ENCODE assay signal across 37 cellular contexts in genomic region chr1:158607296-158607695, GRCh38. TPM values are rescaled to one million over a fixed set of nuclear protein-coding genes. Genes with fewer than 3 reads are reported as not detected.
"Had no signal": no experiment of that assay in that cellular context is flagged by ENCODE, and none has a peak within 500 bp of the region (broad histone marks: within the 10 kb centered on the region; RNA-seq: fewer than 3 reads in every experiment).

No MANE protein-coding gene starts in this region.

- H3K4me3 Mint-ChIP-seq: activated CD4-positive, alpha-beta memory T cell treated with anti-CD3 and anti-CD28 coated beads, Interleukin-2, amount 10 ng/mL, durations not matched to agents 7 days and 5 days; activated CD8-positive, alpha-beta memory T cell treated with anti-CD3 and anti-CD28 coated beads, Interleukin-2, amount 10 ng/mL, durations not matched to agents 7 days and 5 days; activated naive CD4-positive, alpha-beta T cell treated with anti-CD3 and anti-CD28 coated beads, Interleukin-2, amount 10 ng/mL, durations not matched to agents 7 days and 5 days; activated naive CD8-positive, alpha-beta T cell; activated naive CD8-positive, alpha-beta T cell treated with anti-CD3 and anti-CD28 coated beads, Interleukin-2, amount 50 U/mL, for 24 hours; brain had no signal

- H3K9me3 Mint-ChIP-seq: activated CD4-positive, alpha-beta memory T cell treated with anti-CD3 and anti-CD28 coated beads, Interleukin-2, amount 10 ng/mL, durations not matched to agents 7 days and 5 days; activated naive CD4-positive, alpha-beta T cell treated with anti-CD3 and anti-CD28 coated beads, Interleukin-2, amount 10 ng/mL, durations not matched to agents 7 days and 5 days; activated naive CD8-positive, alpha-beta T cell treated with anti-CD3 and anti-CD28 coated beads, Interleukin-2, amount 50 U/mL, for 24 hours; brain had no signal

- H3K27ac Mint-ChIP-seq: activated CD4-positive, alpha-beta memory T cell treated with anti-CD3 and anti-CD28 coated beads, Interleukin-2, amount 10 ng/mL, durations not matched to agents 7 days and 5 days; activated CD8-positive, alpha-beta memory T cell treated with anti-CD3 and anti-CD28 coated beads, Interleukin-2, amount 10 ng/mL, durations not matched to agents 7 days and 5 days; activated naive CD4-positive, alpha-beta T cell treated with anti-CD3 and anti-CD28 coated beads, Interleukin-2, amount 10 ng/mL, durations not matched to agents 7 days and 5 days; activated naive CD8-positive, alpha-beta T cell; activated naive CD8-positive, alpha-beta T cell treated with anti-CD3 and anti-CD28 coated beads, Interleukin-2, amount 50 U/mL, for 24 hours; brain had no signal

- H3K27ac ChIP-seq: PC-9, VCaP had no signal

- H3K4me1 Mint-ChIP-seq: activated naive CD4-positive, alpha-beta T cell treated with anti-CD3 and anti-CD28 coated beads, Interleukin-2, amount 10 ng/mL, durations not matched to agents 7 days and 5 days; activated naive CD8-positive, alpha-beta T cell treated with anti-CD3 and anti-CD28 coated beads, Interleukin-2, amount 50 U/mL, for 24 hours; brain had no signal

- ATAC-seq: activated CD8-positive, alpha-beta memory T cell treated with anti-CD3 and anti-CD28 coated beads, Interleukin-2, amount 10 ng/mL, durations not matched to agents 7 days and 5 days; activated naive CD8-positive, alpha-beta T cell treated with anti-CD3 and anti-CD28 coated beads, Interleukin-2, amount 50 U/mL, for 24 hours had no signal

- H3K4me3 ChIP-seq: MG63, PC-9 had no signal

- FAIRE-seq: bronchial epithelial cell had no signal

- H3K4me2 ChIP-seq: PC-9 had no signal

- DNase-seq: activated CD4-positive, alpha-beta memory T cell treated with anti-CD3 and anti-CD28 coated beads, Interleukin-2, amount 10 ng/mL, durations not matched to agents 7 days and 5 days; activated CD4-positive, alpha-beta T cell treated with anti-CD3 and anti-CD28 coated beads for 1 hour; activated CD4-positive, alpha-beta T cell treated with anti-CD3 and anti-CD28 coated beads for 48 hours; activated CD4-positive, CD25-positive, alpha-beta regulatory T cell; activated CD8-positive, alpha-beta memory T cell treated with anti-CD3 and anti-CD28 coated beads for 24 hours; activated CD8-positive, alpha-beta memory T cell treated with anti-CD3 and anti-CD28 coated beads, Interleukin-2, amount 10 ng/mL, durations not matched to agents 7 days and 5 days; activated CD8-positive, alpha-beta memory T cell treated with anti-CD3 and anti-CD28 coated beads, Interleukin-2, amount 50 U/mL, for 48 hours; activated effector memory CD4-positive, alpha-beta T cell treated with Interleukin-2 at 50 U/mL for 16 hours; activated naive CD4-positive, alpha-beta T cell treated with anti-CD3 and anti-CD28 coated beads, Interleukin-2, amount 10 ng/mL, durations not matched to agents 7 days and 5 days; activated naive CD8-positive, alpha-beta T cell treated with anti-CD3 and anti-CD28 coated beads, Interleukin-2, amount 50 U/mL, for 24 hours; activated T-cell treated with anti-CD3 and anti-CD28 coated beads, Interleukin-2, amount 50 U/mL, for 48 hours; anterior cingulate cortex; caudate nucleus; cerebellar nuclear complex; Karpas-422; MG63; NCI-H1048; NCI-H1105 treated with DMSO at 0.1 percent for 48 hours; NCI-H1436; NCI-H1694; NCI-H2029; NCI-H345; NCI-H510A; NCI-H526; NCI-H748 treated with DMSO at 0.1 percent for 48 hours; NK-92 treated with Interleukin-12 subunit alpha and Interleukin-12 subunit beta, amount 100 ng/mL, for 24 hours; PC-9; Right ventricle myocardium superior; SW 1271; T-helper 1 cell; T-helper 2 cell; T-helper 9 cell had no signal

- H3K27me3 ChIP-seq: MG63 had no signal

- H2AFZ ChIP-seq: PC-9 had no signal

- H3K36me3 ChIP-seq: MG63 had no signal

- H3K36me3 Mint-ChIP-seq: activated CD8-positive, alpha-beta memory T cell treated with anti-CD3 and anti-CD28 coated beads, Interleukin-2, amount 10 ng/mL, durations not matched to agents 7 days and 5 days; activated naive CD4-positive, alpha-beta T cell treated with anti-CD3 and anti-CD28 coated beads, Interleukin-2, amount 10 ng/mL, durations not matched to agents 7 days and 5 days; activated naive CD8-positive, alpha-beta T cell; brain had no signal

- H3K27me3 Mint-ChIP-seq: activated naive CD8-positive, alpha-beta T cell; activated naive CD8-positive, alpha-beta T cell treated with anti-CD3 and anti-CD28 coated beads, Interleukin-2, amount 50 U/mL, for 24 hours had no signal

- H3K9me3 ChIP-seq: MG63 had no signal

RNA-seq across cellular contexts. Expression of gene OR10Z1, which starts 2.2 kb away (rescaled TPM):
- total RNA-seq: activated CD4-positive, alpha-beta memory T cell treated with anti-CD3 and anti-CD28 coated beads, Interleukin-2, amount 10 ng/mL, durations not matched to agents 7 days and 5 days; activated CD8-positive, alpha-beta memory T cell treated with anti-CD3 and anti-CD28 coated beads, Interleukin-2, amount 10 ng/mL, durations not matched to agents 7 days and 5 days; bronchial epithelial cell; OCI-LY7; PC-9; Right ventricle myocardium superior had no signal

RNA-seq across cellular contexts. Expression of gene OR10X1, which starts 27.6 kb away (rescaled TPM):
- total RNA-seq: activated CD4-positive, alpha-beta memory T cell treated with anti-CD3 and anti-CD28 coated beads, Interleukin-2, amount 10 ng/mL, durations not matched to agents 7 days and 5 days; activated CD8-positive, alpha-beta memory T cell treated with anti-CD3 and anti-CD28 coated beads, Interleukin-2, amount 10 ng/mL, durations not matched to agents 7 days and 5 days; bronchial epithelial cell; OCI-LY7; PC-9; Right ventricle myocardium superior had no signal

RNA-seq across cellular contexts. Expression of gene OR6P1, which starts 36.9 kb away (rescaled TPM):
- total RNA-seq: activated CD4-positive, alpha-beta memory T cell treated with anti-CD3 and anti-CD28 coated beads, Interleukin-2, amount 10 ng/mL, durations not matched to agents 7 days and 5 days; activated CD8-positive, alpha-beta memory T cell treated with anti-CD3 and anti-CD28 coated beads, Interleukin-2, amount 10 ng/mL, durations not matched to agents 7 days and 5 days; bronchial epithelial cell; OCI-LY7; PC-9; Right ventricle myocardium superior had no signal

RNA-seq across cellular contexts. Expression of gene OR6Y1, which starts 53.1 kb away (rescaled TPM):
- total RNA-seq: activated CD4-positive, alpha-beta memory T cell treated with anti-CD3 and anti-CD28 coated beads, Interleukin-2, amount 10 ng/mL, durations not matched to agents 7 days and 5 days; activated CD8-positive, alpha-beta memory T cell treated with anti-CD3 and anti-CD28 coated beads, Interleukin-2, amount 10 ng/mL, durations not matched to agents 7 days and 5 days; bronchial epithelial cell; OCI-LY7; PC-9; Right ventricle myocardium superior had no signal
